In the genomic region with DNA sequence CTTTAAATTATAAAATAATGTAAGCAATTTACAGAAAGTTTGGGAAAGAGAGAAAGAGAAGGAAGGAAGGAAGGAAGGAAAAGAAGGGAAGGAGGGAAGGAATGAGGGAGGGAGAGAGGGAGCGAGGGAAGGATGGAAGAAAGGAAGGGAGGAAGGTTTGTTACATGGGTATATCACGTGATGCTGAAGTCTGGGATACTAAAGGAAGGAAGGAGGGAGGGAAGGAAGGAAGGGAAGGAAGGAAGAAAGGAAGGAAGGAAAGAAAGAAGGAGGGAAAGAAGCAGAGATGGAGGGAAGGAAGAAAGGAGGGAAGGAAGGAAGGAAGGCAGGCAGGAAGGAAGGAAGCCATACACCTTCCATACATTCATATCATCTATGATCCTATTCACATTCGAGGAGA, we compare ENCODE assay signal across 25 cellular contexts. TPM values are rescaled to one million over a fixed set of nuclear protein-coding genes. Genes with fewer than 3 reads are reported as not detected.
DNase-seq lines count a peak whose midpoint lies in the region; ATAC-seq, FAIRE-seq and TF ChIP-seq lines count a peak whose summit lies in the region.
"Had no signal": no experiment of that assay in that cellular context is flagged by ENCODE, and none has a peak within 500 bp of the region (broad histone marks: within the 10 kb centered on the region; RNA-seq: fewer than 3 reads in every experiment).

No MANE protein-coding gene starts in this region.

- H3K9me3 Mint-ChIP-seq in astrocyte (ENCODE audit: unreplicated experiment): peaks cover 4% of the 10 kb centered on the region
- no peaks in the 10 kb centered on the region for H3K9me3 Mint-ChIP-seq in dendritic cell treated with granulocyte-macrophage colony-stimulating factor and Interleukin-4, amounts not matched to agents 40 ng/mL and 50 ng/mL, for 4 days
- peaks cover 6% of the 10 kb centered on the region for H3K9me3 Mint-ChIP-seq in stimulated activated memory B cell treated with anti-CD40 and anti-IgM and Interleukin-4, amounts not matched to agents 10 μg/mL and 1 μg/mL and 100 μg/mL, for 72 hours
- H3K9me3 Mint-ChIP-seq: CD8-positive, alpha-beta T cell; GM23338; H9; HFFc6 had no signal

- BruUV-seq in A673 (replicated peaks; lab: Mats Ljungman, UMichigan): no TSS peak

- H3K36me3 ChIP-seq in HEK293 (ENCODE audit: control insufficient read depth in 2 of 2, insufficient read depth in 1 of 2, low read length in 2 of 2) (no peaks in the 10 kb centered on the region), astrocyte (ENCODE audit: insufficient read depth, low read length) (no peaks in the 10 kb centered on the region), A673 (ENCODE audit: insufficient read depth, low read length, poor library complexity, severe bottlenecking) (no peaks in the 10 kb centered on the region)
- H3K36me3 ChIP-seq: BLaER1 had no signal

- H3K79me2 ChIP-seq in astrocyte (ENCODE audit: insufficient read depth, low read length): no peaks in the 10 kb centered on the region

- no peaks in the 10 kb centered on the region for H3K4me1 Mint-ChIP-seq in astrocyte (ENCODE audit: low read depth, unreplicated experiment)
- H3K4me1 Mint-ChIP-seq in dendritic cell treated with granulocyte-macrophage colony-stimulating factor and Interleukin-4, amounts not matched to agents 40 ng/mL and 50 ng/mL, for 4 days (ENCODE audit: low read depth): peaks cover 55% of the 10 kb centered on the region
- H3K4me1 Mint-ChIP-seq in stimulated activated memory B cell treated with anti-CD40 and anti-IgM and Interleukin-4, amounts not matched to agents 10 μg/mL and 1 μg/mL and 100 μg/mL, for 72 hours: peaks cover 65% of the 10 kb centered on the region

- DNase-seq in astrocyte (ENCODE audit: low read depth): no peak
- DNase-seq in A673 (ENCODE audit: low spot score): no peak
- no peak for DNase-seq in stimulated activated CD4-positive, alpha-beta T cell treated with anti-CD3 and anti-CD28 coated beads, Interleukin-15, amount 100 ng/mL, for 24 hours
- no peak for DNase-seq in 8988T
- DNase-seq: ACHN; AML-193; Caco-2; CD4-positive, CD25-positive, alpha-beta regulatory T cell; CD8-positive, alpha-beta T cell; DMS153; DND-41; H9; HFFc6 had no signal

- no peak overlapping the region for H2AFZ ChIP-seq in astrocyte (ENCODE audit: low read depth, low read length)

- CTCF ChIA-PET in HEK293 (lab: Yijun Ruan, JAX) (interaction anchor here (1.0 kb wide), 1 partner anchor 225 kb away, joined by 3 read pairs; no protein-coding TSS in a partner anchor), A673 (lab: Charles Lee) (no interaction called here)

- H3K9ac ChIP-seq in astrocyte (ENCODE audit: low read length): no peak overlapping the region
- H3K9ac ChIP-seq: BLaER1 had no signal

- H3K4me1 ChIP-seq in HEK293 (ENCODE audit: control insufficient read depth, insufficient read depth, low read length) (peaks cover 2% of the 10 kb centered on the region; the same call in 1 of the 2 replicates), astrocyte (ENCODE audit: insufficient read depth, low read length) (no peaks in the 10 kb centered on the region), A673 (ENCODE audit: insufficient read depth, low read length, poor library complexity, severe bottlenecking) (no peaks in the 10 kb centered on the region)
- H3K4me1 ChIP-seq: Caco-2 had no signal

- FAIRE-seq in astrocyte (lab: Jason Lieb, UNC): no peak
- FAIRE-seq: A204.1, G401.6, GM19239 had no signal

- ATAC-seq in stimulated activated memory B cell treated with anti-CD40 and anti-IgM and Interleukin-4, amounts not matched to agents 10 μg/mL and 1 μg/mL and 100 μg/mL, for 72 hours: no peak
- ATAC-seq in GM21367 (IDR thresholded peaks at IDR 0.05; ENCODE audit: unreplicated experiment): no peak
- ATAC-seq: CD8-positive, alpha-beta T cell; GM23338; HCT116 had no signal

- no peak for TF ChIP-seq CTCF in HEK293 (tag by site-specific recombination; IDR thresholded peaks at IDR 0.05)
- no peak for TF ChIP-seq CTCF in astrocyte (IDR thresholded peaks at IDR 0.05; ENCODE audit: insufficient read depth, low read depth, low read length)
- no peak for TF ChIP-seq CTCF in A673 (conservative IDR thresholded peaks at IDR 0.05; ENCODE audit: low read depth, low read length)

- peak overlapping the region; percentile 44 for H3K27ac Mint-ChIP-seq in astrocyte (ENCODE audit: unreplicated experiment)
- H3K27ac Mint-ChIP-seq in dendritic cell treated with granulocyte-macrophage colony-stimulating factor and Interleukin-4, amounts not matched to agents 40 ng/mL and 50 ng/mL, for 4 days: peak overlapping the region; percentile 47
- peak overlapping the region; percentile 62 for H3K27ac Mint-ChIP-seq in stimulated activated memory B cell treated with anti-CD40 and anti-IgM and Interleukin-4, amounts not matched to agents 10 μg/mL and 1 μg/mL and 100 μg/mL, for 72 hours
- H3K27ac Mint-ChIP-seq: CD4-positive, CD25-positive, alpha-beta regulatory T cell; CD8-positive, alpha-beta T cell; GM23338; H9; HFFc6 had no signal

- H3K4me3 ChIP-seq in HEK293 (ENCODE audit: low read depth, low read length) (no peak overlapping the region), astrocyte (ENCODE audit: insufficient read depth, low read depth, low read length) (no peak overlapping the region), A673 (ENCODE audit: low read depth, low read length, poor library complexity, severe bottlenecking) (no peak overlapping the region)
- H3K4me3 ChIP-seq: BLaER1, GM23338 had no signal

- intact Hi-C loops in dendritic cell treated with granulocyte-macrophage colony-stimulating factor and Interleukin-4, amounts not matched to agents 40 ng/mL and 50 ng/mL, for 4 days (cut with micrococcal nuclease): loop anchor here (5.0 kb wide), 1 partner anchor 45 kb away; no protein-coding TSS in a partner anchor
- intact Hi-C loops in A673 (cut with micrococcal nuclease; ENCODE audit: unreplicated experiment): no loop called here

- H3K9me3 ChIP-seq in HEK293 (ENCODE audit: control insufficient read depth, insufficient read depth, low read depth, low read length) (no peaks in the 10 kb centered on the region), astrocyte (ENCODE audit: insufficient read depth, low read depth, low read length) (no peaks in the 10 kb centered on the region), A673 (ENCODE audit: low read depth, low read length, poor library complexity, severe bottlenecking) (no peaks in the 10 kb centered on the region)
- H3K9me3 ChIP-seq: BLaER1, Caco-2 had no signal

- no peak overlapping the region for H3K4me2 ChIP-seq in astrocyte (ENCODE audit: low read length)
- H3K4me2 ChIP-seq: BLaER1, GM23338 had no signal

- H3K27me3 ChIP-seq in astrocyte (ENCODE audit: insufficient read depth, low read length) (no peaks in the 10 kb centered on the region), A673 (replicated peaks; ENCODE audit: insufficient read depth, low read depth, low read length, poor library complexity) (no peaks in the 10 kb centered on the region)
- H3K27me3 ChIP-seq: BLaER1 had no signal

- POLR2A ChIA-PET in HEK293 (lab: Yijun Ruan, JAX) (no interaction called here), A673 (lab: Charles Lee; ENCODE audit: low non-redundant PET) (no interaction called here)

- H3K27me3 Mint-ChIP-seq in astrocyte (ENCODE audit: low read depth, unreplicated experiment): peaks cover 4% of the 10 kb centered on the region
- no peaks in the 10 kb centered on the region for H3K27me3 Mint-ChIP-seq in dendritic cell treated with granulocyte-macrophage colony-stimulating factor and Interleukin-4, amounts not matched to agents 40 ng/mL and 50 ng/mL, for 4 days
- H3K27me3 Mint-ChIP-seq in stimulated activated memory B cell treated with anti-CD40 and anti-IgM and Interleukin-4, amounts not matched to agents 10 μg/mL and 1 μg/mL and 100 μg/mL, for 72 hours: no peaks in the 10 kb centered on the region
- H3K27me3 Mint-ChIP-seq: CD4-positive, CD25-positive, alpha-beta regulatory T cell had no signal

- H3K4me3 Mint-ChIP-seq in astrocyte (ENCODE audit: unreplicated experiment): no peak overlapping the region
- no peak overlapping the region for H3K4me3 Mint-ChIP-seq in dendritic cell treated with granulocyte-macrophage colony-stimulating factor and Interleukin-4, amounts not matched to agents 40 ng/mL and 50 ng/mL, for 4 days
- no peak overlapping the region for H3K4me3 Mint-ChIP-seq in stimulated activated memory B cell treated with anti-CD40 and anti-IgM and Interleukin-4, amounts not matched to agents 10 μg/mL and 1 μg/mL and 100 μg/mL, for 72 hours
- H3K4me3 Mint-ChIP-seq: CD4-positive, CD25-positive, alpha-beta regulatory T cell; CD8-positive, alpha-beta T cell; GM23338; H9; HFFc6 had no signal

- H4K20me1 ChIP-seq in astrocyte (ENCODE audit: insufficient read depth, low read length): no peaks in the 10 kb centered on the region
- H4K20me1 ChIP-seq: BLaER1 had no signal

- H3K36me3 Mint-ChIP-seq in astrocyte (ENCODE audit: low read depth, unreplicated experiment): no peaks in the 10 kb centered on the region
- H3K36me3 Mint-ChIP-seq in dendritic cell treated with granulocyte-macrophage colony-stimulating factor and Interleukin-4, amounts not matched to agents 40 ng/mL and 50 ng/mL, for 4 days (ENCODE audit: low read depth): no peaks in the 10 kb centered on the region
- no peaks in the 10 kb centered on the region for H3K36me3 Mint-ChIP-seq in stimulated activated memory B cell treated with anti-CD40 and anti-IgM and Interleukin-4, amounts not matched to agents 10 μg/mL and 1 μg/mL and 100 μg/mL, for 72 hours
- H3K36me3 Mint-ChIP-seq: CD4-positive, CD25-positive, alpha-beta regulatory T cell; CD8-positive, alpha-beta T cell had no signal

- no peak overlapping the region for H3K27ac ChIP-seq in HEK293 (ENCODE audit: extremely low read depth, low read depth, low read length)
- no peak overlapping the region for H3K27ac ChIP-seq in astrocyte (ENCODE audit: low read depth, low read length)
- H3K27ac ChIP-seq in A673 (ENCODE audit: low read depth, low read length, poor library complexity, severe bottlenecking): no peak overlapping the region
- H3K27ac ChIP-seq: BLaER1, C4-2B had no signal

TF ChIP-seq in HEK293, 187 proteins besides CTCF, POLR2A, EP300 and RAD21:
- TF ChIP-seq ZNF366 (tag by site-specific recombination; conservative IDR thresholded peaks at IDR 0.05): peak; percentile 95
- TF ChIP-seq ZNF513 (tag by site-specific recombination; IDR thresholded peaks at IDR 0.05): no peak

RNA-seq across cellular contexts. Expression of gene GCM1, which starts 48.9 kb away (rescaled TPM):
- total RNA-seq in astrocyte (not detected in 2 replicates), A673 (2021) (0.17 and 0.24 TPM in 2 replicates)
- total RNA-seq: GM23338, H4, H9, HFFc6 had no signal
